In the genomic region with DNA sequence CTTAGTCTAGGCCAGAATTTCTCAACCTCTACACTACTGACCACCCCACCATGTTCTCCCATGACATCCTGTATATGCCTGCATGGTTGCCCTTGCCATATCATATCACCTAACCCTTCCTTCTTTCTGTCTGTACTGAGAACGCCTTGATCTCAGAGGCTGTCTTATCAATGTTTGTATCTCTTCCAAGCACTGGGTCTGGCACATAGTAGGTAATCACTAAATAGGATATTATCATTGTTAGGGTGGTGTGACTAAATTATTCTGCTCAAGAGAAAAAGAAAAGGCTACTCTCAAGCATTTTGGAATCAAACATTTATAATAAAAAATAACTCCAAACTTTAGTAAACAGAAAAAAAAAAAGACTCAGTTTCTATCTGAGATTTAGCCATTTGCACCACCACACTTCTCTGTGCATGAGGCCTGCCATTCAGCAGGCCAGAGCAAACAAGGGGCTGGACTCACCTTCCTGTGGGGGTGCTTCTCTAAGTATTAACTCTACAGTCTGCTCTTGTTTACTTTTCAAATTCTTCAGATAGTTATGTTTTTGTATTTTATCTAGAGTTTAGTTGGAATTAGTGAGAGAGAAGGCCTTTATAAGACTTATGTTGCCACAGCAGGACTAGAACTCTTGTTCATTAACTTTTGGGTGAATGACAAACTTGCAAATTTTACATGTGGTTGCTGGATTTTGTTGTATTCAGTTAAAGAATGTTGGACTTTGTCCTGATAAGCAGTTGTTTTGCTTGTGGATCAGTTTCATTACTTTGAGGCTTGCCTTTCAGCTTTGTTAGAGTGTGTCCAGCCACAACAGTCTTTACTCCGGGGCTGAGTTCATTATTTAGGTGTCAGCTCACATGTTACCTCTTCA, we compare ENCODE assay signal across 11 cellular contexts. TPM values are rescaled to one million over a fixed set of nuclear protein-coding genes. Genes with fewer than 3 reads are reported as not detected.
DNase-seq lines count a peak whose midpoint lies in the region; ATAC-seq and TF ChIP-seq lines count a peak whose summit lies in the region.
"Had no signal": no experiment of that assay in that cellular context is flagged by ENCODE, and none has a peak within 500 bp of the region (broad histone marks: within the 10 kb centered on the region; RNA-seq: fewer than 3 reads in every experiment).

No MANE protein-coding gene starts in this region.

- H3K27ac ChIP-seq in upper lobe of right lung = peak overlapping the region; percentile 8
- peak overlapping the region in 1 of 3 donors; percentile 31 for H3K27ac ChIP-seq in thyroid gland
- H3K27ac ChIP-seq: neural progenitor cell had no signal

- CTCF ChIA-PET in activated naive CD4-positive, alpha-beta T cell treated with anti-CD3 and anti-CD28 coated beads, Interleukin-2, amount 10 ng/mL, durations not matched to agents 7 days and 5 days (lab: Charles Lee) = no interaction called here

- WGBS in thyroid gland, 2 donors = 63% methylated on average over 2 of the region's 2 CpGs

- TF ChIP-seq POLR2A in thyroid gland (IDR thresholded peaks at IDR 0.05) = no peak

- intact Hi-C loops in upper lobe of right lung (cut with DNase I) (no loop called here), thyroid gland (cut with DNase I) (no loop called here)

- H3K36me3 ChIP-seq in upper lobe of right lung = peaks cover 8% of the 10 kb centered on the region
- peaks cover 7 to 12% of the 10 kb centered on the region in 2 donors for H3K36me3 ChIP-seq in thyroid gland
- H3K36me3 ChIP-seq: neural progenitor cell had no signal

- H3K4me1 ChIP-seq in upper lobe of right lung (peaks cover 17% of the 10 kb centered on the region), thyroid gland (peaks cover 11 to 12% of the 10 kb centered on the region in 2 donors)

- peaks cover 13% of the 10 kb centered on the region for H3K36me3 Mint-ChIP-seq in activated naive CD4-positive, alpha-beta T cell treated with anti-CD3 and anti-CD28 coated beads, Interleukin-2, amount 50 U/mL, for 24 hours
- H3K36me3 Mint-ChIP-seq in activated naive CD4-positive, alpha-beta T cell treated with anti-CD3 and anti-CD28 coated beads, Interleukin-2, amount 10 ng/mL, durations not matched to agents 7 days and 5 days = peaks cover 43% of the 10 kb centered on the region
- peaks cover 16% of the 10 kb centered on the region for H3K36me3 Mint-ChIP-seq in memory B cell

- H3K9me3 Mint-ChIP-seq in activated naive CD4-positive, alpha-beta T cell treated with anti-CD3 and anti-CD28 coated beads, Interleukin-2, amount 50 U/mL, for 24 hours = no peaks in the 10 kb centered on the region
- no peaks in the 10 kb centered on the region for H3K9me3 Mint-ChIP-seq in activated naive CD4-positive, alpha-beta T cell treated with anti-CD3 and anti-CD28 coated beads, Interleukin-2, amount 10 ng/mL, durations not matched to agents 7 days and 5 days
- no peaks in the 10 kb centered on the region for H3K9me3 Mint-ChIP-seq in memory B cell
- H3K9me3 Mint-ChIP-seq: dendritic cell treated with granulocyte-macrophage colony-stimulating factor and Interleukin-4, amounts not matched to agents 40 ng/mL and 50 ng/mL, for 4 days; neural progenitor cell had no signal

- ATAC-seq in memory B cell (ENCODE audit: low read depth) (no peak), upper lobe of right lung (peak; percentile 42)

- H3K27me3 ChIP-seq in upper lobe of right lung = no peaks in the 10 kb centered on the region
- H3K27me3 ChIP-seq in thyroid gland = no peaks in the 10 kb centered on the region
- H3K27me3 ChIP-seq: neural progenitor cell had no signal

- H3K4me1 Mint-ChIP-seq in activated naive CD4-positive, alpha-beta T cell treated with anti-CD3 and anti-CD28 coated beads, Interleukin-2, amount 50 U/mL, for 24 hours = peaks cover 89% of the 10 kb centered on the region
- peaks cover 60% of the 10 kb centered on the region for H3K4me1 Mint-ChIP-seq in activated naive CD4-positive, alpha-beta T cell treated with anti-CD3 and anti-CD28 coated beads, Interleukin-2, amount 10 ng/mL, durations not matched to agents 7 days and 5 days
- H3K4me1 Mint-ChIP-seq in memory B cell = peaks cover 36% of the 10 kb centered on the region

- H3K9me3 ChIP-seq in upper lobe of right lung = no peaks in the 10 kb centered on the region
- H3K9me3 ChIP-seq in thyroid gland = no peaks in the 10 kb centered on the region

- no peak for DNase-seq in activated naive CD4-positive, alpha-beta T cell treated with anti-CD3 and anti-CD28 coated beads, Interleukin-2, amount 10 ng/mL, durations not matched to agents 7 days and 5 days
- peak; percentile 84 for DNase-seq in astrocyte of the hippocampus (ENCODE audit: low read depth, low spot score)
- DNase-seq in memory B cell (ENCODE audit: low spot score in 2 of 2) = no peak
- no peak for DNase-seq in upper lobe of right lung
- no peak for DNase-seq in NOMO-1 treated with DMSO at 0.1 percent for 48 hours (lab: John Stamatoyannopoulos, UW; ENCODE audit: unreplicated experiment)
- no peak for DNase-seq in globus pallidus (ENCODE audit: low spot score)
- DNase-seq in thyroid gland = no peak
- DNase-seq: activated T-cell treated with anti-CD3 and anti-CD28 coated beads for 4 hours had no signal

- no peak overlapping the region for H3K4me3 ChIP-seq in upper lobe of right lung
- H3K4me3 ChIP-seq in thyroid gland (replicated peaks in 1 of 3) = no peak overlapping the region
- H3K4me3 ChIP-seq: neural progenitor cell had no signal

- no peak overlapping the region for H3K4me3 Mint-ChIP-seq in activated naive CD4-positive, alpha-beta T cell treated with anti-CD3 and anti-CD28 coated beads, Interleukin-2, amount 50 U/mL, for 24 hours
- no peak overlapping the region for H3K4me3 Mint-ChIP-seq in activated naive CD4-positive, alpha-beta T cell treated with anti-CD3 and anti-CD28 coated beads, Interleukin-2, amount 10 ng/mL, durations not matched to agents 7 days and 5 days
- no peak overlapping the region for H3K4me3 Mint-ChIP-seq in memory B cell
- H3K4me3 Mint-ChIP-seq: dendritic cell treated with granulocyte-macrophage colony-stimulating factor and Interleukin-4, amounts not matched to agents 40 ng/mL and 50 ng/mL, for 4 days; neural progenitor cell had no signal

- H3K27ac Mint-ChIP-seq in activated naive CD4-positive, alpha-beta T cell treated with anti-CD3 and anti-CD28 coated beads, Interleukin-2, amount 50 U/mL, for 24 hours = peak overlapping the region; percentile 93
- no peak overlapping the region for H3K27ac Mint-ChIP-seq in activated naive CD4-positive, alpha-beta T cell treated with anti-CD3 and anti-CD28 coated beads, Interleukin-2, amount 10 ng/mL, durations not matched to agents 7 days and 5 days
- peak overlapping the region; percentile 67 for H3K27ac Mint-ChIP-seq in memory B cell
- H3K27ac Mint-ChIP-seq: dendritic cell treated with granulocyte-macrophage colony-stimulating factor and Interleukin-4, amounts not matched to agents 40 ng/mL and 50 ng/mL, for 4 days; neural progenitor cell had no signal

- H3K27me3 Mint-ChIP-seq in activated naive CD4-positive, alpha-beta T cell treated with anti-CD3 and anti-CD28 coated beads, Interleukin-2, amount 50 U/mL, for 24 hours = no peaks in the 10 kb centered on the region
- H3K27me3 Mint-ChIP-seq in activated naive CD4-positive, alpha-beta T cell treated with anti-CD3 and anti-CD28 coated beads, Interleukin-2, amount 10 ng/mL, durations not matched to agents 7 days and 5 days = no peaks in the 10 kb centered on the region
- no peaks in the 10 kb centered on the region for H3K27me3 Mint-ChIP-seq in memory B cell
- H3K27me3 Mint-ChIP-seq: dendritic cell treated with granulocyte-macrophage colony-stimulating factor and Interleukin-4, amounts not matched to agents 40 ng/mL and 50 ng/mL, for 4 days had no signal

- no peak for TF ChIP-seq CTCF in upper lobe of right lung (IDR thresholded peaks at IDR 0.05)
- TF ChIP-seq CTCF in thyroid gland (IDR thresholded peaks at IDR 0.05) = no peak

RNA-seq across cellular contexts. Expression of gene AGBL3, which starts 5.4 kb away (rescaled TPM):
- total RNA-seq in upper lobe of right lung = 3.9 TPM
- 1 to 10 TPM; 3.6 to 5.0 (median 4.1) TPM for total RNA-seq in thyroid gland
